Comparison of ENCODE assay signal across 8 cellular contexts in the genomic region with DNA sequence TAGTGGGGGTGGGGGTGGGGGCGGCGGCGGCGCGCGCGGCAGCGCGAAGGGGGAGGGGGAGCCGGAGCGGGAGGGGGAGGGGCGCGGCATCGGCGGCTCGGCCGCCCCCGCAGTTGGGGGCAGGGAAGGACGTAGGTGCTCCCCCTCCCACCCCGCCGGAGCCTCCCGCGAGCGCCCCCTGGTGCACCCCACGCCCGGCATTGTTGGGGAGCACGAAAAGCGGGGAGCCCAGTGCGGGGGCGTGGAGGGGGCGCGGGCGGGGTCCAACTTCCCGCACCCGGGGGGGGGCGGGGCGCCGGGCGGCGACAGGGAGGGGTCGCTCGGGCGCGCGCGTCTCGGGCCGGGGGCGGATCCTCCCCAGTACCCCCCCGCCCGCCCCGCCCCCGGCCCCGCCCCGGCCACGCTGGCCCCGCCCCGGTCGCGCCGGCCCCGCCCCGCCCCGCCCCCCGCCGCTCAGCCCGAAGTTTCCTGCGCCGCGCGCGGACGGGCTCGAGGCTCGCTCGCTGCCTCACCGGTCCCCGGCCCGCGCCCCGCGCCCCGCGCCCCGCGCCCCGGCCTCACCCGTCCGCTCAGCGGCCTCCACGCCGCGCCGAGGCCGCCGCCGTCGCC. TPM values are rescaled to one million over a fixed set of nuclear protein-coding genes. Genes with fewer than 3 reads are reported as not detected.
DNase-seq lines count a peak whose midpoint lies in the region; ATAC-seq and TF ChIP-seq lines count a peak whose summit lies in the region.

TSS of gene CACNA1H (plus strand) at position 456 of the 609 bp plus-strand sequence. CDS start 632 bp downstream, outside the sequence.

- no peak for TF ChIP-seq CTCF in CD4-positive, alpha-beta T cell (IDR thresholded peaks at IDR 0.05)
- peak in 1 of 3 experiments; percentile 16 for TF ChIP-seq CTCF in ascending aorta (IDR thresholded peaks at IDR 0.05)

- H3K27ac ChIP-seq in CD4-positive, alpha-beta T cell (ENCODE audit: low read depth, low read length), result no peak within 1 kb of the TSS
- peak within 1 kb of the TSS in 1 of 2 donors; percentile 29 for H3K27ac ChIP-seq in ascending aorta
- no peak within 1 kb of the TSS for H3K27ac ChIP-seq in mesendoderm (ENCODE audit: low read depth, low read length)

- no peaks in the 10 kb centered on the region for H3K9me3 Mint-ChIP-seq in CD4-positive, alpha-beta T cell

- H3K4me1 ChIP-seq in ascending aorta, result peaks cover 0 to 6% of the 10 kb centered on the region in 2 donors
- no peaks in the 10 kb centered on the region for H3K4me1 ChIP-seq in mesendoderm (ENCODE audit: control insufficient read depth, low read depth, low read length)

- H2AK5ac ChIP-seq in mesendoderm (ENCODE audit: low read length), result no peak within 1 kb of the TSS

- H4K5ac ChIP-seq in mesendoderm (ENCODE audit: low read length), result no peak within 1 kb of the TSS

- POLR2A ChIA-PET in CD4-positive, alpha-beta T cell (lab: Charles Lee), result interaction anchor here (0.5 kb wide), 1 partner anchor 119 kb away, joined by 3 read pairs; no protein-coding TSS in a partner anchor

- peak within 1 kb of the TSS; percentile 51 for H3K4me3 Mint-ChIP-seq in CD4-positive, alpha-beta T cell
- peak within 1 kb of the TSS; percentile 74 for H3K4me3 Mint-ChIP-seq in T-helper 17 cell

- peaks cover 12% of the 10 kb centered on the region for H3K27me3 Mint-ChIP-seq in CD4-positive, alpha-beta T cell
- H3K27me3 Mint-ChIP-seq in T-helper 17 cell, result peaks cover 8% of the 10 kb centered on the region

- H2BK120ac ChIP-seq in mesendoderm (ENCODE audit: low read depth, low read length), result no peak within 1 kb of the TSS

- H3K18ac ChIP-seq in mesendoderm (ENCODE audit: low read length), result peak within 1 kb of the TSS; percentile 76

- no peak within 1 kb of the TSS for H2BK15ac ChIP-seq in mesendoderm (replicated peaks; ENCODE audit: low read depth)

- no peaks in the 10 kb centered on the region for H3K79me1 ChIP-seq in mesendoderm (ENCODE audit: low read length)

- no peak within 1 kb of the TSS for H4K8ac ChIP-seq in mesendoderm (ENCODE audit: low read depth, low read length)

- peak within 1 kb of the TSS; percentile 57 to 66 for H3K4me3 ChIP-seq in ascending aorta
- H3K4me3 ChIP-seq in mesendoderm (ENCODE audit: low read length), result peak within 1 kb of the TSS; percentile 19

- peak within 1 kb of the TSS; percentile 78 for H3K56ac ChIP-seq in mesendoderm (ENCODE audit: low read length)

- ATAC-seq in CD4-positive, alpha-beta T cell (ENCODE audit: poor library complexity), result peak; percentile 68
- ATAC-seq in T-helper 17 cell (peak; percentile 76), GM19328 (IDR thresholded peaks at IDR 0.05; ENCODE audit: unreplicated experiment) (no peak), HG03432 (IDR thresholded peaks at IDR 0.05; ENCODE audit: unreplicated experiment) (no peak)

- no peaks in the 10 kb centered on the region for H3K79me2 ChIP-seq in mesendoderm (ENCODE audit: control insufficient read depth, insufficient read depth, low read length)

- peak; percentile 41 to 70 (median 54) for DNase-seq in CD4-positive, alpha-beta T cell
- DNase-seq in T-helper 17 cell (peak; percentile 47 to 59 (median 59)), ascending aorta (ENCODE audit: low spot score in 2 of 2) (no peak), mesendoderm (peak; percentile 37), SHP77 (lab: John Stamatoyannopoulos, UW) (no peak)
- peak; percentile 14 to 24 for DNase-seq in stimulated activated CD8-positive, alpha-beta memory T cell treated with anti-CD3 and anti-CD28 coated beads, Interleukin-4, amount 100 ng/mL, for 1 hour (ENCODE audit: low read depth in 2 of 2, low spot score in 1 of 2)

- no peak within 1 kb of the TSS for H3K27ac Mint-ChIP-seq in CD4-positive, alpha-beta T cell
- H3K27ac Mint-ChIP-seq in T-helper 17 cell, result no peak within 1 kb of the TSS

- intact Hi-C loops in CD4-positive, alpha-beta T cell (cut with DNase I, micrococcal nuclease), result loop anchor here in 1 of 2 experiments (2.0 kb wide), 1 partner anchor 182 kb away; the partner anchor contains the start of gene LMF1
- intact Hi-C loops in ascending aorta (cut with DNase I), result no loop called here

- H3K27me3 ChIP-seq in CD4-positive, alpha-beta T cell (ENCODE audit: control insufficient read depth, insufficient read depth, low read length), result peaks cover 34% of the 10 kb centered on the region
- H3K27me3 ChIP-seq in ascending aorta (peaks cover 13% of the 10 kb centered on the region), mesendoderm (ENCODE audit: insufficient read depth, low read length, poor library complexity) (no peaks in the 10 kb centered on the region)

- H3K23ac ChIP-seq in mesendoderm (ENCODE audit: low read length), result peak within 1 kb of the TSS; percentile 45

- no CpG with 5 or more reads among the region's 98 CpGs for WGBS in mesendoderm (ENCODE audit: extremely low coverage, insufficient coverage, low lambda C conversion rate)

- no peak within 1 kb of the TSS for H3K4ac ChIP-seq in mesendoderm (ENCODE audit: low read depth, low read length)

- H3K4me1 Mint-ChIP-seq in CD4-positive, alpha-beta T cell (ENCODE audit: low read depth), result no peaks in the 10 kb centered on the region
- H3K4me1 Mint-ChIP-seq in T-helper 17 cell, result no peaks in the 10 kb centered on the region

- H3K4me2 ChIP-seq in mesendoderm (ENCODE audit: low read length), result peak within 1 kb of the TSS; percentile 57

- H3K36me3 ChIP-seq in ascending aorta (no peaks in the 10 kb centered on the region), mesendoderm (ENCODE audit: control insufficient read depth, insufficient read depth, low read length) (no peaks in the 10 kb centered on the region)

- no peaks in the 10 kb centered on the region for H3K36me3 Mint-ChIP-seq in CD4-positive, alpha-beta T cell (ENCODE audit: low read depth)
- H3K36me3 Mint-ChIP-seq in T-helper 17 cell (ENCODE audit: low read depth), result no peaks in the 10 kb centered on the region

- CTCF ChIA-PET in CD4-positive, alpha-beta T cell (lab: Charles Lee), result no interaction called here

- H3K9me3 ChIP-seq in CD4-positive, alpha-beta T cell (ENCODE audit: control insufficient read depth, low read length), result no peaks in the 10 kb centered on the region
- H3K9me3 ChIP-seq in T-helper 17 cell (ENCODE audit: control insufficient read depth, low read length, poor library complexity, severe bottlenecking) (no peaks in the 10 kb centered on the region), ascending aorta (no peaks in the 10 kb centered on the region)

- no peak within 1 kb of the TSS for H2BK5ac ChIP-seq in mesendoderm (ENCODE audit: low read length)

- H3K9ac ChIP-seq in mesendoderm (ENCODE audit: low read length), result peak within 1 kb of the TSS; percentile 59

RNA-seq across cellular contexts. Expression of gene CACNA1H, which starts in this region (rescaled TPM):
- 1 to 10 TPM; 5.7 to 6.3 TPM for total RNA-seq in CD4-positive, alpha-beta T cell
- total RNA-seq in T-helper 17 cell, result 1 to 10 TPM; 8.6 to 9.5 TPM
- 57.5 TPM for total RNA-seq in ascending aorta
- 5.3 TPM for polyA plus RNA-seq in mesendoderm (2013, experiment 1 of 2)
- 4.9 TPM for polyA plus RNA-seq in mesendoderm (2013, experiment 2 of 2)

Comparison
In these comparisons a context has a peak if more than half of its experiments do, and no peak if none do; other contexts are left out.
1. ATAC-seq: peak in CD4-positive, alpha-beta T cell (single experiment) and T-helper 17 cell (single experiment); none in GM19328 (single experiment) and HG03432 (single experiment).
2. DNase-seq: peak in CD4-positive, alpha-beta T cell (10 of 10), T-helper 17 cell (3 of 3), mesendoderm (single experiment) and stimulated activated CD8-positive, alpha-beta memory T cell treated with anti-CD3 and anti-CD28 coated beads, Interleukin-4, amount 100 ng/mL, for 1 hour (2 of 2); none in ascending aorta (0 of 2) and SHP77 (0 of 2).